ENCODE assay signal across 22 cellular contexts in genomic region chr5:112772095-112772494, GRCh38. TPM values are rescaled to one million over a fixed set of nuclear protein-coding genes. Genes with fewer than 3 reads are reported as not detected.
DNase-seq lines count a peak whose midpoint lies in the region; ATAC-seq, FAIRE-seq and TF ChIP-seq lines count a peak whose summit lies in the region.
"Had no signal": no experiment of that assay in that cellular context is flagged by ENCODE, and none has a peak within 500 bp of the region (broad histone marks: within the 10 kb centered on the region; RNA-seq: fewer than 3 reads in every experiment).

No MANE protein-coding gene starts in this region.

- H3K36me3 Mint-ChIP-seq in CD4-positive, alpha-beta memory T cell = peaks cover 33 to 48% of the 10 kb centered on the region in 2 donors

- H3K4me3 ChIP-seq in IMR-90 (ENCODE audit: insufficient read depth, low read depth, low read length) = no peak overlapping the region
- no peak overlapping the region for H3K4me3 ChIP-seq in mesenchymal stem cell (ENCODE audit: insufficient read depth in 1 of 2, low read depth in 1 of 2, low read length in 2 of 2)
- no peak overlapping the region for H3K4me3 ChIP-seq in CD4-positive, alpha-beta memory T cell (ENCODE audit: low read length in 2 of 2)
- H3K4me3 ChIP-seq: K562, left lung, stomach, vagina had no signal

- H4K8ac ChIP-seq in IMR-90 (ENCODE audit: low read depth in 2 of 2, low read length in 2 of 2) = no peak overlapping the region
- H4K8ac ChIP-seq in mesenchymal stem cell (ENCODE audit: low read length) = no peak overlapping the region

- intact Hi-C loops in IMR-90 (cut with micrococcal nuclease) = no loop called here
- intact Hi-C loops in CD4-positive, alpha-beta memory T cell (cut with micrococcal nuclease) = no loop called here

- H3K27ac Mint-ChIP-seq in CD4-positive, alpha-beta memory T cell = no peak overlapping the region
- H3K27ac Mint-ChIP-seq: T-helper 1 cell treated with Interleukin-12 subunit alpha and Interleukin-12 subunit beta and Interleukin-4 antibody, amounts not matched to agents 30 μg/mL and 1 μg/mL, for 36 hours had no signal

- H2AFZ ChIP-seq in IMR-90 (replicated peaks; ENCODE audit: low read length, poor library complexity) = no peak overlapping the region
- no peak overlapping the region for H2AFZ ChIP-seq in mesenchymal stem cell (ENCODE audit: low read depth, low read length)

- peak overlapping the region; percentile 53; the same call in 1 of the 2 replicates for H3K4me2 ChIP-seq in IMR-90 (ENCODE audit: low read depth, low read length)
- H3K4me2 ChIP-seq in mesenchymal stem cell (ENCODE audit: low read length, poor library complexity, severe bottlenecking) = no peak overlapping the region

- TF ChIP-seq POLR2A in IMR-90 (IDR thresholded peaks at IDR 0.05; ENCODE audit: low read depth, low read length) = no peak

- no TSS peak for BruUV-seq in IMR-90 (replicated peaks; lab: Mats Ljungman, UMichigan)

- no peak overlapping the region for H3K56ac ChIP-seq in IMR-90 (ENCODE audit: extremely low read depth, insufficient read depth, low read length)

- no peak overlapping the region for H2BK12ac ChIP-seq in mesenchymal stem cell (ENCODE audit: low read length in 2 of 2)

- FAIRE-seq in colon (lab: Jason Lieb, UNC) = peak; percentile 61
- FAIRE-seq: GM19239, K562 had no signal

- H2AK5ac ChIP-seq in IMR-90 (ENCODE audit: low read depth, low read length) (no peak overlapping the region), mesenchymal stem cell (ENCODE audit: low read length, severe bottlenecking) (no peak overlapping the region)

- peak; percentile 48 for DNase-seq in EL
- peak; percentile 50 for DNase-seq in IMR-90
- no peak for DNase-seq in mesenchymal stem cell
- no peak for DNase-seq in kidney glomerular epithelial cell (lab: John Stamatoyannopoulos, UW)
- no peak for DNase-seq in CD4-positive, alpha-beta memory T cell
- DNase-seq in COLO668 (lab: John Stamatoyannopoulos, UW; ENCODE audit: unreplicated experiment) = no peak
- DNase-seq: amygdala, cerebellar nuclear complex, foreskin melanocyte, H9, left lung, NCI-H2081 treated with DMSO at 0.1 percent for 48 hours, right cardiac atrium, Right ventricle myocardium superior, stomach had no signal

- no peaks in the 10 kb centered on the region for H3K9me1 ChIP-seq in IMR-90 (ENCODE audit: insufficient read depth, low read length)

- peaks cover 7% of the 10 kb centered on the region; the same call in 1 of the 2 replicates for H3K4me1 ChIP-seq in IMR-90 (ENCODE audit: control insufficient read depth, insufficient read depth, low read length)
- H3K4me1 ChIP-seq in mesenchymal stem cell (ENCODE audit: control insufficient read depth, insufficient read depth, low read depth, low read length) = no peaks in the 10 kb centered on the region
- H3K4me1 ChIP-seq in CD4-positive, alpha-beta memory T cell (ENCODE audit: insufficient read depth, low read length) = no peaks in the 10 kb centered on the region
- H3K4me1 ChIP-seq: left lung, stomach, vagina had no signal

- CTCF ChIA-PET in IMR-90 (lab: Yijun Ruan, JAX) = no interaction called here
- CTCF ChIA-PET in CD4-positive, alpha-beta memory T cell (lab: Charles Lee; ENCODE audit: partially characterized antibody) = interaction anchor here (1.2 kb wide), 1 partner anchor 14 kb away, joined by 4 read pairs; no protein-coding TSS in a partner anchor

- H3K4me1 Mint-ChIP-seq in CD4-positive, alpha-beta memory T cell = no peaks in the 10 kb centered on the region
- H3K4me1 Mint-ChIP-seq: H9 had no signal

- ATAC-seq in IMR-90 (ENCODE audit: low read depth) = peak; percentile 30; the same call in 1 of the 2 replicates
- ATAC-seq: K562, left lung, right cardiac atrium had no signal

- H3K36me3 ChIP-seq in IMR-90 (ENCODE audit: control insufficient read depth, insufficient read depth, low read length) = peaks cover 12% of the 10 kb centered on the region
- H3K36me3 ChIP-seq in mesenchymal stem cell (ENCODE audit: control insufficient read depth in 1 of 2, insufficient read depth in 2 of 2, low read depth in 1 of 2, low read length in 2 of 2) = peaks cover 6 to 33% of the 10 kb centered on the region in 2 experiments
- peaks cover 4% of the 10 kb centered on the region for H3K36me3 ChIP-seq in CD4-positive, alpha-beta memory T cell (ENCODE audit: insufficient read depth, low read length)

- no peaks in the 10 kb centered on the region for H4K20me1 ChIP-seq in IMR-90 (ENCODE audit: insufficient read depth, low read length)

- H3K23ac ChIP-seq in IMR-90 (ENCODE audit: low read depth, low read length) (no peak overlapping the region; the same call in 1 of the 2 replicates), mesenchymal stem cell (ENCODE audit: low read length in 2 of 2) (no peak overlapping the region)

- H3K4me3 Mint-ChIP-seq in CD4-positive, alpha-beta memory T cell = no peak overlapping the region
- H3K4me3 Mint-ChIP-seq: H9; T-helper 1 cell treated with Interleukin-12 subunit alpha and Interleukin-12 subunit beta and Interleukin-4 antibody, amounts not matched to agents 30 μg/mL and 1 μg/mL, for 36 hours had no signal

- no peaks in the 10 kb centered on the region for H3K27me3 Mint-ChIP-seq in CD4-positive, alpha-beta memory T cell

- H4K5ac ChIP-seq in IMR-90 (ENCODE audit: low read depth, low read length) = no peak overlapping the region

- POLR2A ChIA-PET in IMR-90 (lab: Charles Lee; ENCODE audit: unreplicated experiment) = no interaction called here
- POLR2A ChIA-PET in CD4-positive, alpha-beta memory T cell (lab: Charles Lee; ENCODE audit: partially characterized antibody) = no interaction called here

- in situ Hi-C loops in IMR-90 (cut with MboI; ENCODE audit: low sequenced_read_pairs) = no loop called here

- dilution Hi-C loops in IMR-90 (cut with HindIII; ENCODE audit: low sequenced_read_pairs, unreplicated experiment) = no loop called here

- TF ChIP-seq RAD21 in IMR-90 (IDR thresholded peaks at IDR 0.05; ENCODE audit: low read length) = no peak

- no peak overlapping the region for H2BK15ac ChIP-seq in IMR-90 (ENCODE audit: low read depth, low read length)
- H2BK15ac ChIP-seq in mesenchymal stem cell (ENCODE audit: low read depth, poor library complexity, severe bottlenecking) = no peak overlapping the region

- H2BK5ac ChIP-seq in IMR-90 (ENCODE audit: low read depth, low read length, poor library complexity, severe bottlenecking) (peak overlapping the region; percentile 65), mesenchymal stem cell (ENCODE audit: low read depth, low read length, poor library complexity, severe bottlenecking) (no peak overlapping the region)

- H3K14ac ChIP-seq in IMR-90 (replicated peaks; ENCODE audit: low read depth, low read length) (no peak overlapping the region), mesenchymal stem cell (ENCODE audit: low read length in 2 of 2) (no peak overlapping the region)

- no peak overlapping the region for H2AK9ac ChIP-seq in IMR-90 (replicated peaks; ENCODE audit: low read depth, low read length, poor library complexity)

- H3K4ac ChIP-seq in IMR-90 (ENCODE audit: low read depth, low read length) (no peak overlapping the region), mesenchymal stem cell (ENCODE audit: low read depth in 1 of 2, low read length in 2 of 2) (no peak overlapping the region)

- H3K9me3 ChIP-seq in IMR-90 (ENCODE audit: control insufficient read depth, insufficient read depth, low read length) (no peaks in the 10 kb centered on the region), mesenchymal stem cell (ENCODE audit: control insufficient read depth, low read length) (no peaks in the 10 kb centered on the region)
- no peaks in the 10 kb centered on the region for H3K9me3 ChIP-seq in CD4-positive, alpha-beta memory T cell (ENCODE audit: control insufficient read depth in 1 of 2, low read length in 2 of 2)
- H3K9me3 ChIP-seq: left lung, neutrophil, stomach, vagina had no signal

- H3K27ac ChIP-seq in IMR-90 (ENCODE audit: insufficient read depth, low read length) = peak overlapping the region; percentile 40; the same call in 1 of the 2 replicates
- no peak overlapping the region for H3K27ac ChIP-seq in mesenchymal stem cell (ENCODE audit: low read length, poor library complexity, severe bottlenecking)
- H3K27ac ChIP-seq in CD4-positive, alpha-beta memory T cell (ENCODE audit: low read depth, low read length) = no peak overlapping the region
- H3K27ac ChIP-seq: left lung, neutrophil, stomach, vagina, VCaP had no signal

- H3K27me3 ChIP-seq in IMR-90 (ENCODE audit: control insufficient read depth, insufficient read depth, low read length) = no peaks in the 10 kb centered on the region
- H3K27me3 ChIP-seq in mesenchymal stem cell (ENCODE audit: control insufficient read depth in 1 of 2, insufficient read depth in 1 of 2, low read length in 2 of 2) = no peaks in the 10 kb centered on the region
- no peaks in the 10 kb centered on the region for H3K27me3 ChIP-seq in CD4-positive, alpha-beta memory T cell (ENCODE audit: insufficient read depth, low read length)
- H3K27me3 ChIP-seq: left lung, neutrophil, stomach, vagina had no signal

- no peak overlapping the region for H4K91ac ChIP-seq in IMR-90 (ENCODE audit: insufficient read depth, low read depth, low read length)
- no peak overlapping the region for H4K91ac ChIP-seq in mesenchymal stem cell (ENCODE audit: low read length)

- H3K79me1 ChIP-seq in IMR-90 (ENCODE audit: low read depth in 1 of 2, low read length in 2 of 2) (peaks cover 5 to 9% of the 10 kb centered on the region in 2 experiments; a peak in 3 of 4 replicates), mesenchymal stem cell (replicated peaks; ENCODE audit: low read length, poor library complexity, severe bottlenecking) (peaks cover 4% of the 10 kb centered on the region)

- no peak overlapping the region for H2BK120ac ChIP-seq in IMR-90 (ENCODE audit: low read depth, low read length)
- H2BK120ac ChIP-seq in mesenchymal stem cell (ENCODE audit: low read depth, low read length) = no peak overlapping the region

- H2BK20ac ChIP-seq in IMR-90 (ENCODE audit: low read depth, low read length) = no peak overlapping the region

- H3K18ac ChIP-seq in IMR-90 (ENCODE audit: low read depth, low read length) (peak overlapping the region; percentile 21; the same call in 1 of the 2 replicates), mesenchymal stem cell (ENCODE audit: low read depth in 1 of 2, low read length in 2 of 2) (no peak overlapping the region)

- H3K9ac ChIP-seq in IMR-90 (ENCODE audit: low read depth, low read length) (no peak overlapping the region), mesenchymal stem cell (ENCODE audit: low read length) (peak overlapping the region; percentile 45)

- no peaks in the 10 kb centered on the region for H3K9me3 Mint-ChIP-seq in CD4-positive, alpha-beta memory T cell
- H3K9me3 Mint-ChIP-seq: H9; T-helper 1 cell treated with Interleukin-12 subunit alpha and Interleukin-12 subunit beta and Interleukin-4 antibody, amounts not matched to agents 30 μg/mL and 1 μg/mL, for 36 hours had no signal

- TF ChIP-seq CTCF in IMR-90 (conservative IDR thresholded peaks at IDR 0.05; ENCODE audit: low read depth, low read length) = no peak

RNA-seq across cellular contexts. Expression of gene APC, which starts 34.4 kb away (rescaled TPM):
- total RNA-seq in IMR-90 (2012; rRNA removed) = 58.4 and 76.1 TPM in 2 replicates
- polyA plus RNA-seq in IMR-90 (2012; rRNA removed) = 7.3 and 9.4 TPM in 2 replicates
- 2.5 and 3.6 TPM in 2 replicates for polyA plus RNA-seq in IMR-90 (2012; cell fraction: cytosol; rRNA removed)
- 5.6 and 10.5 TPM in 2 replicates for polyA plus RNA-seq in IMR-90 (2012; cell fraction: nucleus; rRNA removed; ENCODE audit: low replicate concordance)
- 14.8 TPM for polyA plus RNA-seq in mesenchymal stem cell (2013, experiment 1 of 2)
- polyA plus RNA-seq in mesenchymal stem cell (2013, experiment 2 of 2) = 14.9 TPM
- total RNA-seq in CD4-positive, alpha-beta memory T cell = 10 to 100 TPM; 40.5 to 44.5 TPM
- polyA plus RNA-seq in CD4-positive, alpha-beta memory T cell = 10 to 100 TPM in 1 of 2 donors, 1 to 10 TPM in 1; 4.4 to 23.0 TPM

Comparison
In these comparisons a context has a peak if more than half of its experiments do, and no peak if none do; other contexts are left out.
1. DNase-seq: peak in EL (single experiment) and IMR-90 (single experiment); none in mesenchymal stem cell (single experiment), kidney glomerular epithelial cell (single experiment), CD4-positive, alpha-beta memory T cell (0 of 5) and COLO668 (single experiment).